ENCODE assay signal across 30 cellular contexts in the genomic region with DNA sequence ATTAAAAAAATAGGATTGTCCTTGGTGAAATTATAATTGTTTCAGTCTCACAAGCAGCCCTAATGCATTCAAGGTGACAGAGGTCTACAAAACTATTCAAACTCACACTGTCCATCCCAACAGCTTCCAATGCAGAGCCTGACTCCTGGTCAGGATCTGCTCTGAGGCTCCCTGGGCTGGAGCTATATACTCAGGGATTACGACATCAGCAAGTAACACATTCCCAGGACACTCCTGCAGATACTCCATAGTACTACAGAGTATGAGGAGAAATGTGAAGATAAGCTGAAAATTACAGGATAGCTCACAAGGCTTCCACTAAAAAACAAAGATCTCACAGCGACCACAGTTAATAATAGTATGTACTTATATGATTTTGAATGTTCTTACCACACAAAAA.
"Had no signal": no experiment of that assay in that cellular context is flagged by ENCODE, and none has a peak within 500 bp of the region (broad histone marks: within the 10 kb centered on the region; RNA-seq: fewer than 3 reads in every experiment).

No MANE protein-coding gene starts in this region.

- DNase-seq: activated B cell treated with CpG ODN at 0.5 μM for 24 hours; activated CD4-positive, alpha-beta memory T cell treated with anti-CD3 and anti-CD28 coated beads for 36 hours; activated CD4-positive, alpha-beta T cell treated with anti-CD3 and anti-CD28 coated beads for 4 hours; activated CD4-positive, alpha-beta T cell treated with anti-CD3 and anti-CD28 coated beads, Interleukin-2, amount 10 ng/mL, durations not matched to agents 24 days and 14 days; activated CD4-positive, alpha-beta T cell treated with anti-CD3 and anti-CD28 coated beads, Interleukin-2, amount 50 U/mL, for 1 hour; activated CD4-positive, alpha-beta T cell treated with anti-CD3 and anti-CD28 coated beads, Interleukin-2, amount 50 U/mL, for 4 hours; activated CD4-positive, CD25-positive, alpha-beta regulatory T cell treated with anti-CD3 and anti-CD28 coated beads, Interleukin-2, amount 50 U/mL, for 72 hours; activated CD8-positive, alpha-beta memory T cell treated with anti-CD3 and anti-CD28 coated beads, Interleukin-2, amount 50 U/mL, for 4 hours; activated CD8-positive, alpha-beta T cell treated with anti-CD3 and anti-CD28 coated beads for 36 hours; activated effector memory CD4-positive, alpha-beta T cell treated with anti-CD3 and anti-CD28 coated beads, Interleukin-2, amount 50 U/mL, for 16 hours; activated gamma-delta T cell treated with Interleukin-2 at 50 U/mL for 16 hours; activated naive CD4-positive, alpha-beta T cell; activated naive CD4-positive, alpha-beta T cell treated with anti-CD3 and anti-CD28 coated beads for 36 hours; activated naive CD4-positive, alpha-beta T cell treated with anti-CD3 and anti-CD28 coated beads, Interleukin-2, amount 50 U/mL, for 16 hours; activated naive CD8-positive, alpha-beta T cell treated with anti-CD3 and anti-CD28 coated beads for 36 hours; activated T-cell treated with anti-CD3 and anti-CD28 coated beads for 4 hours; activated T-cell treated with anti-CD3 and anti-CD28 coated beads, Interleukin-2, amount 50 U/mL, for 1 hour; activated T-cell treated with anti-CD3 and anti-CD28 coated beads, Interleukin-2, amount 50 U/mL, for 4 hours; activated T-cell treated with anti-CD3 and anti-CD28 coated beads, Interleukin-2, amount 50 U/mL, for 72 hours; amniotic stem cell; aorta; body of pancreas; brain microvascular endothelial cell; central memory CD4-positive, alpha-beta T cell; T-helper 1 cell; T-helper 2 cell; T-helper 9 cell had no signal

- H3K9me3 ChIP-seq: body of pancreas, breast epithelium had no signal

- ATAC-seq: activated CD8-positive, alpha-beta T cell treated with anti-CD3 and anti-CD28 coated beads for 36 hours; activated naive CD4-positive, alpha-beta T cell treated with anti-CD3 and anti-CD28 coated beads, Interleukin-2, amount 50 U/mL, for 72 hours; activated T-cell treated with anti-CD3 and anti-CD28 coated beads, Interleukin-2, amount 50 U/mL, for 4 hours; activated T-cell treated with anti-CD3 and anti-CD28 coated beads, Interleukin-2, amount 50 U/mL, for 72 hours; activated T-helper 17 cell treated with anti-CD3 and anti-CD28 coated beads, Interleukin-2, amount 50 U/mL, for 72 hours; body of pancreas had no signal

- H3K27me3 ChIP-seq: body of pancreas, brain microvascular endothelial cell, breast epithelium had no signal

- H3K4me3 ChIP-seq: body of pancreas, breast epithelium had no signal

- H3K36me3 ChIP-seq: brain microvascular endothelial cell, breast epithelium had no signal

- H3K4me1 ChIP-seq: body of pancreas, breast epithelium had no signal
